ENCODE assay signal across 12 cellular contexts in the genomic region with DNA sequence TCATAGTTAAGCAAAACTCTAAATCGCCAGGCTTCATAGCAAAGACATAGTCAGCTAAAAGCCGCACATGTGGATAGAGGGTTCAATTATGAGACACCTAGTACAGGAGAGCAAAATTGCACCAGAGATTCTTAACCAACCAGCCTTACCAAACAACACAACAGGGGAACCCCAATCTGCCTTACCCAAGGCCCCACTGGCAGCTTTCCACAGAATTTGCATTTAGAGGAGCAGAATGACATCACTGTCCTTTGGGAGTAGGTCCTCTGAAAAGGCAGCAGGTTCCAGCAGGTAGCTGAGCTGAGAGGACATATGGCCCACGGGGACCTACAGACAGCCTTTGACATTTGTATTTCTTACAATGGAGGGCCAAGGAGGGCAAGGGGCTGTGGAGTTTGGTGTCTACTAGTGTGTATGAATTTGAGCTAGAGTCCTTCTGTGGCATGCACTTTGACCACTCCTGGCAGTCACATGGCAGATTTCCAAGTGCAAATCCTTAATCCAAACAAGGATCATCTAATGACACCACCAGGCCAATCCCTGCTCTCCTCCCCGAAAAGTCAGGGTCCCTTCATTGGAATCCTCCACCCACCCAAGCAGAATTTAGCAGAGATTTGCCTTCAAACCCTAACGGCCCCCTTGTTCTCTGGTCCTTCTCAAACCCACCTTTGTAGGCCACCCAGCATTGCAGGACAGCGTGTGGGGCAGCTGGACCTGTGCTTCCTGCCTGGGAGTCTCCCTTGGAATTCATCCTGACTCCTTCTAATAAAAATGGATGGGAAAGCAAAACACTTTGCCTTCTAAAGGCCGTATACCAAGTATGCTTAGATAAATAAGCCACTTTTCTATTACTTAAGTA.
DNase-seq lines count a peak whose midpoint lies in the region; ATAC-seq and TF ChIP-seq lines count a peak whose summit lies in the region.
"Had no signal": no experiment of that assay in that cellular context is flagged by ENCODE, and none has a peak within 500 bp of the region (broad histone marks: within the 10 kb centered on the region; RNA-seq: fewer than 3 reads in every experiment).

No MANE protein-coding gene starts in this region.

- ATAC-seq in GM19395 (IDR thresholded peaks at IDR 0.05; ENCODE audit: unreplicated experiment) (peak; percentile 97), HG03039 (IDR thresholded peaks at IDR 0.05; ENCODE audit: unreplicated experiment) (peak; percentile 90), gastrocnemius medialis (no peak)
- ATAC-seq: heart left ventricle, psoas muscle had no signal

- H3K79me2 ChIP-seq in osteoblast (ENCODE audit: insufficient read depth, low read length) = no peaks in the 10 kb centered on the region

- H3K4me3 ChIP-seq in SJCRH30 (no peak overlapping the region), osteoblast (ENCODE audit: insufficient read depth, low read length) (no peak overlapping the region), gastrocnemius medialis (no peak overlapping the region)
- H3K4me3 ChIP-seq in effector memory CD4-positive, alpha-beta T cell (ENCODE audit: insufficient read depth, low read depth, low read length, poor library complexity, severe bottlenecking) = no peak overlapping the region
- H3K4me3 ChIP-seq: heart left ventricle, psoas muscle had no signal

- H3K27me3 ChIP-seq in SJCRH30 (no peaks in the 10 kb centered on the region), osteoblast (ENCODE audit: insufficient read depth, low read length) (no peaks in the 10 kb centered on the region), gastrocnemius medialis (no peaks in the 10 kb centered on the region)
- H3K27me3 ChIP-seq in effector memory CD4-positive, alpha-beta T cell (replicated peaks; ENCODE audit: control insufficient read depth, insufficient read depth, low read length, poor library complexity, severe bottlenecking) = no peaks in the 10 kb centered on the region
- H3K27me3 ChIP-seq: heart left ventricle had no signal

- intact Hi-C loops in gastrocnemius medialis (cut with DNase I; ENCODE audit: low total_unique reads) = no loop called here

- H3K9me3 ChIP-seq in SJCRH30 (replicated peaks) = no peaks in the 10 kb centered on the region
- no peaks in the 10 kb centered on the region for H3K9me3 ChIP-seq in osteoblast (ENCODE audit: low read depth, low read length)
- H3K9me3 ChIP-seq in gastrocnemius medialis = no peaks in the 10 kb centered on the region
- H3K9me3 ChIP-seq in effector memory CD4-positive, alpha-beta T cell (ENCODE audit: control insufficient read depth, low read length) = no peaks in the 10 kb centered on the region
- H3K9me3 ChIP-seq: heart left ventricle, psoas muscle had no signal

- H4K20me1 ChIP-seq in osteoblast (ENCODE audit: insufficient read depth, low read length) = no peaks in the 10 kb centered on the region

- no peak overlapping the region for H2AFZ ChIP-seq in osteoblast (ENCODE audit: low read length)

- DNase-seq in EH (ENCODE audit: low read depth) (peak; percentile 50), SJCRH30 (peak; percentile 31 to 71), osteoblast (ENCODE audit: insufficient read length, low spot score, missing footprints) (no peak), gastrocnemius medialis (no peak), NCI-H2171 treated with DMSO at 0.1 percent for 48 hours (lab: John Stamatoyannopoulos, UW) (no peak)
- DNase-seq in effector memory CD4-positive, alpha-beta T cell = no peak
- DNase-seq: amniotic stem cell; CD4-positive, CD25-positive, alpha-beta regulatory T cell; heart left ventricle; psoas muscle had no signal

- peaks cover 16% of the 10 kb centered on the region; the same call in 1 of the 2 replicates for H3K4me1 ChIP-seq in SJCRH30
- H3K4me1 ChIP-seq in osteoblast (ENCODE audit: insufficient read depth, low read length) = peaks cover 10% of the 10 kb centered on the region
- H3K4me1 ChIP-seq in gastrocnemius medialis = no peaks in the 10 kb centered on the region
- no peaks in the 10 kb centered on the region for H3K4me1 ChIP-seq in effector memory CD4-positive, alpha-beta T cell (ENCODE audit: control insufficient read depth, insufficient read depth, low read length, poor library complexity, severe bottlenecking)
- H3K4me1 ChIP-seq: heart left ventricle, psoas muscle had no signal

- TF ChIP-seq POLR2A in gastrocnemius medialis (IDR thresholded peaks at IDR 0.05) = no peak

- H3K4me2 ChIP-seq in osteoblast (ENCODE audit: insufficient read depth, low read length) = no peak overlapping the region

- in situ Hi-C loops in gastrocnemius medialis (cut with MboI; ENCODE audit: low sequenced_read_pairs in 4 of 4) = no loop called here

- TF ChIP-seq CTCF in osteoblast (IDR thresholded peaks at IDR 0.05; ENCODE audit: extremely low read depth, low read depth, low read length) = no peak
- TF ChIP-seq CTCF in gastrocnemius medialis (IDR thresholded peaks at IDR 0.05 in 4 of 5, conservative IDR thresholded peaks at IDR 0.05 in 1 of 5) = no peak

- H3K27ac ChIP-seq in SJCRH30 (no peak overlapping the region), osteoblast (ENCODE audit: low read depth, low read length) (no peak overlapping the region), gastrocnemius medialis (no peak overlapping the region)
- no peak overlapping the region for H3K27ac ChIP-seq in effector memory CD4-positive, alpha-beta T cell (ENCODE audit: insufficient read depth, low read length, poor library complexity, severe bottlenecking)
- H3K27ac ChIP-seq: heart left ventricle, psoas muscle had no signal

- H3K36me3 ChIP-seq in SJCRH30 (peaks cover 62% of the 10 kb centered on the region), osteoblast (ENCODE audit: insufficient read depth, low read length) (peaks cover 24% of the 10 kb centered on the region), gastrocnemius medialis (no peaks in the 10 kb centered on the region)
- H3K36me3 ChIP-seq in effector memory CD4-positive, alpha-beta T cell (ENCODE audit: control insufficient read depth, insufficient read depth, low read length) = peaks cover 10% of the 10 kb centered on the region
- H3K36me3 ChIP-seq: heart left ventricle had no signal

Comparison
In these comparisons a context has a peak if more than half of its experiments do, and no peak if none do; other contexts are left out.
1. DNase-seq: peak in EH (single experiment) and SJCRH30 (2 of 2); none in osteoblast (single experiment), gastrocnemius medialis (0 of 2), NCI-H2171 treated with DMSO at 0.1 percent for 48 hours (single experiment) and effector memory CD4-positive, alpha-beta T cell (0 of 3).
2. ATAC-seq: peak in GM19395 (single experiment) and HG03039 (single experiment); none in gastrocnemius medialis (0 of 2).